15 cellular contexts compared by ENCODE assay signal in genomic region chr22:19808873-19809478, GRCh38. TPM values are rescaled to one million over a fixed set of nuclear protein-coding genes. Genes with fewer than 3 reads are reported as not detected.
"Had no signal": no experiment of that assay in that cellular context is flagged by ENCODE, and none has a peak within 500 bp of the region (broad histone marks: within the 10 kb centered on the region; RNA-seq: fewer than 3 reads in every experiment).

No MANE protein-coding gene starts in this region.

- ATAC-seq: naive thymus-derived CD8-positive, alpha-beta T cell had no signal

- DNase-seq: activated CD4-positive, alpha-beta memory T cell treated with anti-CD3 and anti-CD28 coated beads, Interleukin-2, amount 10 ng/mL, durations not matched to agents 7 days and 5 days; activated CD4-positive, alpha-beta T cell treated with anti-CD3 and anti-CD28 coated beads for 1 hour; activated naive CD8-positive, alpha-beta T cell treated with anti-CD3 and anti-CD28 coated beads for 36 hours; activated T-cell treated with anti-CD3 and anti-CD28 coated beads, Interleukin-2, amount 50 U/mL, for 48 hours; amygdala; esophagus squamous epithelium; naive thymus-derived CD8-positive, alpha-beta T cell; stimulated activated CD4-positive, alpha-beta T cell treated with anti-CD3 and anti-CD28 coated beads, Interleukin-15, amount 100 ng/mL, for 24 hours; stimulated activated CD4-positive, alpha-beta T cell treated with anti-CD3 and anti-CD28 coated beads, Interleukin-4, amount 100 ng/mL, for 24 hours; stimulated activated naive CD4-positive, alpha-beta T cell treated with Interleukin-2 at 50 U/mL for 16 hours; T-helper 9 cell; trophoblast cell had no signal

- H3K4me3 ChIP-seq: coronary artery, esophagus squamous epithelium had no signal

- H3K4me1 ChIP-seq: parathyroid adenoma had no signal

- H3K27ac ChIP-seq: coronary artery, esophagus squamous epithelium, neutrophil, parathyroid adenoma had no signal

- H3K36me3 ChIP-seq: esophagus squamous epithelium, neutrophil had no signal

- H3K9me3 ChIP-seq: esophagus squamous epithelium, neutrophil had no signal

- H3K27me3 ChIP-seq: esophagus squamous epithelium, neutrophil had no signal

RNA-seq across cellular contexts. Expression of gene TBX1, which starts 48.4 kb away (rescaled TPM):
- total RNA-seq: activated CD4-positive, alpha-beta memory T cell treated with anti-CD3 and anti-CD28 coated beads, Interleukin-2, amount 10 ng/mL, durations not matched to agents 7 days and 5 days; activated naive CD8-positive, alpha-beta T cell treated with anti-CD3 and anti-CD28 coated beads for 36 hours; naive thymus-derived CD8-positive, alpha-beta T cell had no signal
